In genomic region chr20:59939879-59940128, GRCh38 we compare ENCODE assay signal across 8 cellular contexts. TPM values are rescaled to one million over a fixed set of nuclear protein-coding genes. Genes with fewer than 3 reads are reported as not detected.
DNase-seq lines count a peak whose midpoint lies in the region; ATAC-seq and TF ChIP-seq lines count a peak whose summit lies in the region.

No MANE protein-coding gene starts in this region.

- ATAC-seq in CD4-positive, CD25-positive, alpha-beta regulatory T cell (ENCODE audit: low read depth in 2 of 2): peak in 1 of 2 donors; percentile 2
- ATAC-seq in GM21360 (IDR thresholded peaks at IDR 0.05; ENCODE audit: unreplicated experiment) (peak; percentile 29), HG03558 (IDR thresholded peaks at IDR 0.05; ENCODE audit: extremely low read depth, unreplicated experiment) (peak; percentile 19)

- H3K36me3 ChIP-seq in CD4-positive, CD25-positive, alpha-beta regulatory T cell (ENCODE audit: control insufficient read depth, insufficient read depth, low read length): peaks cover 22% of the 10 kb centered on the region

- no peak for TF ChIP-seq POLR2A in lower leg skin (IDR thresholded peaks at IDR 0.05)

- H3K27ac ChIP-seq in CD4-positive, CD25-positive, alpha-beta regulatory T cell (ENCODE audit: insufficient read depth, low read length, poor library complexity, severe bottlenecking): peak overlapping the region; percentile 79

- H3K27ac Mint-ChIP-seq in CD4-positive, CD25-positive, alpha-beta regulatory T cell: peak overlapping the region; percentile 52 to 98 (median 79)
- H3K27ac Mint-ChIP-seq in brain (peak overlapping the region; percentile 92 to 100 (median 97)), type B pancreatic cell (peak overlapping the region; percentile 99)

- 0 to 1% methylated on average over 8 to 24 of the region's 24 CpGs for WGBS in lower leg skin, 2 donors

- H3K36me3 Mint-ChIP-seq in CD4-positive, CD25-positive, alpha-beta regulatory T cell: peaks cover 8% of the 10 kb centered on the region
- peaks cover 11% of the 10 kb centered on the region for H3K36me3 Mint-ChIP-seq in brain
- H3K36me3 Mint-ChIP-seq in type B pancreatic cell: peaks cover 6% of the 10 kb centered on the region

- H3K4me3 ChIP-seq in CD4-positive, CD25-positive, alpha-beta regulatory T cell (ENCODE audit: low read depth, low read length): peak overlapping the region; percentile 76
- H3K4me3 ChIP-seq in lower leg skin (ENCODE audit: low read depth, poor library complexity, severe bottlenecking): peak overlapping the region; percentile 60

- TF ChIP-seq CTCF in brain (conservative IDR thresholded peaks at IDR 0.05) (no peak), lower leg skin (IDR thresholded peaks at IDR 0.05) (no peak), type B pancreatic cell (conservative IDR thresholded peaks at IDR 0.05) (no peak)

- H3K9me3 Mint-ChIP-seq in CD4-positive, CD25-positive, alpha-beta regulatory T cell: no peaks in the 10 kb centered on the region
- H3K9me3 Mint-ChIP-seq in brain (peaks cover 0 to 2% (median 0%) of the 10 kb centered on the region in 5 experiments), type B pancreatic cell (no peaks in the 10 kb centered on the region)

- H3K4me1 Mint-ChIP-seq in CD4-positive, CD25-positive, alpha-beta regulatory T cell: peaks cover 39 to 62% (median 51%) of the 10 kb centered on the region in 4 donors
- H3K4me1 Mint-ChIP-seq in brain: peaks cover 69% of the 10 kb centered on the region
- H3K4me1 Mint-ChIP-seq in type B pancreatic cell (ENCODE audit: unreplicated experiment): peaks cover 31% of the 10 kb centered on the region

- no peaks in the 10 kb centered on the region for H3K9me3 ChIP-seq in CD4-positive, CD25-positive, alpha-beta regulatory T cell (ENCODE audit: control insufficient read depth in 2 of 2, low read length in 2 of 2)

- intact Hi-C loops in lower leg skin (cut with DNase I; ENCODE audit: low total_unique reads): no loop called here

- peaks cover 49% of the 10 kb centered on the region for H3K4me1 ChIP-seq in CD4-positive, CD25-positive, alpha-beta regulatory T cell (ENCODE audit: control insufficient read depth, insufficient read depth, low read length, poor library complexity, severe bottlenecking)

- no peak for DNase-seq in CD4-positive, CD25-positive, alpha-beta regulatory T cell
- DNase-seq in lower leg skin (ENCODE audit: low spot score in 2 of 2) (no peak), type B pancreatic cell (ENCODE audit: extremely low spot score, unreplicated experiment) (no peak), NCI-H748 treated with DMSO at 0.1 percent for 48 hours (lab: John Stamatoyannopoulos, UW) (no peak), NCI-H69 (lab: John Stamatoyannopoulos, UW) (no peak)

- H3K4me3 Mint-ChIP-seq in CD4-positive, CD25-positive, alpha-beta regulatory T cell: peak overlapping the region; percentile 95 to 99 (median 98)
- H3K4me3 Mint-ChIP-seq in brain (peak overlapping the region; percentile 89 to 98 (median 94)), type B pancreatic cell (peak overlapping the region; percentile 97)

- H3K27me3 Mint-ChIP-seq in CD4-positive, CD25-positive, alpha-beta regulatory T cell: no peaks in the 10 kb centered on the region
- H3K27me3 Mint-ChIP-seq in brain (peaks cover 4% of the 10 kb centered on the region), type B pancreatic cell (no peaks in the 10 kb centered on the region)

- H3K27me3 ChIP-seq in CD4-positive, CD25-positive, alpha-beta regulatory T cell (ENCODE audit: control insufficient read depth, insufficient read depth, low read length): no peaks in the 10 kb centered on the region

RNA-seq across cellular contexts. Expression of gene PPP1R3D, which starts 0.3 kb away (rescaled TPM):
- total RNA-seq in CD4-positive, CD25-positive, alpha-beta regulatory T cell: 5.3 TPM
- polyA plus RNA-seq in CD4-positive, CD25-positive, alpha-beta regulatory T cell: 1 to 10 TPM; 1.9 to 3.0 (median 2.1) TPM
- polyA plus RNA-seq in brain (ENCODE audit: insufficient read depth, low read depth, low replicate concordance): 8.9 TPM
- total RNA-seq in lower leg skin (10 to 100 TPM; 14.5 to 20.0 (median 16.1) TPM), type B pancreatic cell (ENCODE audit: low replicate concordance) (6.4 and 7.6 TPM in 2 replicates)

RNA-seq across cellular contexts. Expression of gene FAM217B, which starts 0.4 kb away (rescaled TPM):
- 15.8 TPM for total RNA-seq in CD4-positive, CD25-positive, alpha-beta regulatory T cell
- 10 to 100 TPM; 23.3 to 30.1 (median 25.9) TPM for polyA plus RNA-seq in CD4-positive, CD25-positive, alpha-beta regulatory T cell
- polyA plus RNA-seq in brain (ENCODE audit: insufficient read depth, low read depth, low replicate concordance): 8.3 TPM
- total RNA-seq in lower leg skin (10 to 100 TPM in 1 of 4 donors, 1 to 10 TPM in 3; 3.8 to 11.3 (median 5.9) TPM), type B pancreatic cell (ENCODE audit: low replicate concordance) (13.8 and 27.6 TPM in 2 replicates)

RNA-seq across cellular contexts. Expression of gene SYCP2, which starts 6.4 kb away (rescaled TPM):
- total RNA-seq in CD4-positive, CD25-positive, alpha-beta regulatory T cell: 9.1 TPM
- polyA plus RNA-seq in CD4-positive, CD25-positive, alpha-beta regulatory T cell: 1 to 10 TPM in 3 of 4 donors, under 1 TPM in 1; 0.32 to 1.7 (median 1.1) TPM
- polyA plus RNA-seq in brain (ENCODE audit: insufficient read depth, low read depth, low replicate concordance): 0.22 TPM
- total RNA-seq in lower leg skin (10 to 100 TPM in 1 of 4 donors, 1 to 10 TPM in 3; 1.9 to 12.9 (median 2.4) TPM), type B pancreatic cell (ENCODE audit: low replicate concordance) (0.88 and 1.6 TPM in 2 replicates)

RNA-seq across cellular contexts. Expression of gene CDH26, which starts 18.4 kb away (rescaled TPM):
- 1.0 TPM for total RNA-seq in CD4-positive, CD25-positive, alpha-beta regulatory T cell
- polyA plus RNA-seq in CD4-positive, CD25-positive, alpha-beta regulatory T cell: under 1 TPM in 2 of 4 donors, not detected in 2; 0.24 to 0.31 TPM
- polyA plus RNA-seq in brain (ENCODE audit: insufficient read depth, low read depth, low replicate concordance): 0.41 TPM
- total RNA-seq in lower leg skin (10 to 100 TPM in 1 of 4 donors, 1 to 10 TPM in 3; 1.1 to 10.6 (median 1.8) TPM), type B pancreatic cell (ENCODE audit: low replicate concordance) (3.6 and 6.9 TPM in 2 replicates)
